In genomic region chr9:21432640-21433425, GRCh38 we compare ENCODE assay signal across 14 cellular contexts.
DNase-seq lines count a peak whose midpoint lies in the region; ATAC-seq and TF ChIP-seq lines count a peak whose summit lies in the region.
"Had no signal": no experiment of that assay in that cellular context is flagged by ENCODE, and none has a peak within 500 bp of the region (broad histone marks: within the 10 kb centered on the region; RNA-seq: fewer than 3 reads in every experiment).

No MANE protein-coding gene starts in this region.

- DNase-seq in GM06990 (ENCODE audit: extremely low read depth, insufficient read length) (peak; percentile 22), tibial artery (no peak), NCI-H748 treated with DMSO at 0.1 percent for 48 hours (lab: John Stamatoyannopoulos, UW) (no peak), NCI-H2227 (lab: John Stamatoyannopoulos, UW; ENCODE audit: unreplicated experiment) (no peak)
- no peak for DNase-seq in activated CD4-positive, CD25-positive, alpha-beta regulatory T cell (lab: John Stamatoyannopoulos, UW)
- DNase-seq: activated CD8-positive, alpha-beta memory T cell treated with anti-CD3 and anti-CD28 coated beads, Interleukin-2, amount 50 U/mL, for 4 hours; colonic mucosa; islet precursor cell; NCI-H2107; transverse colon had no signal

- no peaks in the 10 kb centered on the region for H3K9me3 ChIP-seq in tibial artery
- H3K9me3 ChIP-seq: colonic mucosa, transverse colon had no signal

- H3K27me3 ChIP-seq in GM06990 (replicated peaks; ENCODE audit: control insufficient read depth, insufficient read depth, low read length) (no peaks in the 10 kb centered on the region), tibial artery (peaks cover 0 to 6% of the 10 kb centered on the region in 2 donors)
- H3K27me3 ChIP-seq: colonic mucosa, transverse colon had no signal

- no peak for TF ChIP-seq CTCF in GM06990 (IDR thresholded peaks at IDR 0.05; ENCODE audit: insufficient read depth, low read length, poor library complexity, severe bottlenecking)
- TF ChIP-seq CTCF in tibial artery (IDR thresholded peaks at IDR 0.05), result no peak

- no peaks in the 10 kb centered on the region for H3K4me1 ChIP-seq in tibial artery
- H3K4me1 ChIP-seq: colonic mucosa, transverse colon had no signal

- H3K27ac ChIP-seq in tibial artery, result no peak overlapping the region
- H3K27ac ChIP-seq: colonic mucosa, KMS-11, transverse colon had no signal

- H3K36me3 ChIP-seq in GM06990 (ENCODE audit: control insufficient read depth, insufficient read depth, low read length), result no peaks in the 10 kb centered on the region
- H3K36me3 ChIP-seq in tibial artery, result no peaks in the 10 kb centered on the region
- H3K36me3 ChIP-seq: colonic mucosa, transverse colon had no signal

- H3K4me3 ChIP-seq in GM06990 (replicated peaks; ENCODE audit: low read depth, low read length) (no peak overlapping the region), tibial artery (no peak overlapping the region)
- H3K4me3 ChIP-seq: colonic mucosa, transverse colon had no signal

- ATAC-seq in GM19324 (IDR thresholded peaks at IDR 0.05; ENCODE audit: low FRiP score, unreplicated experiment) (peak; percentile 49), HG02798 (IDR thresholded peaks at IDR 0.05; ENCODE audit: poor library complexity, unreplicated experiment) (peak; percentile 66), HG03469 (IDR thresholded peaks at IDR 0.05; ENCODE audit: unreplicated experiment) (peak; percentile 55)

- intact Hi-C loops in tibial artery (cut with DNase I; ENCODE audit: low total_unique reads), result no loop called here
